ENCODE assay signal across 24 cellular contexts in the genomic region with DNA sequence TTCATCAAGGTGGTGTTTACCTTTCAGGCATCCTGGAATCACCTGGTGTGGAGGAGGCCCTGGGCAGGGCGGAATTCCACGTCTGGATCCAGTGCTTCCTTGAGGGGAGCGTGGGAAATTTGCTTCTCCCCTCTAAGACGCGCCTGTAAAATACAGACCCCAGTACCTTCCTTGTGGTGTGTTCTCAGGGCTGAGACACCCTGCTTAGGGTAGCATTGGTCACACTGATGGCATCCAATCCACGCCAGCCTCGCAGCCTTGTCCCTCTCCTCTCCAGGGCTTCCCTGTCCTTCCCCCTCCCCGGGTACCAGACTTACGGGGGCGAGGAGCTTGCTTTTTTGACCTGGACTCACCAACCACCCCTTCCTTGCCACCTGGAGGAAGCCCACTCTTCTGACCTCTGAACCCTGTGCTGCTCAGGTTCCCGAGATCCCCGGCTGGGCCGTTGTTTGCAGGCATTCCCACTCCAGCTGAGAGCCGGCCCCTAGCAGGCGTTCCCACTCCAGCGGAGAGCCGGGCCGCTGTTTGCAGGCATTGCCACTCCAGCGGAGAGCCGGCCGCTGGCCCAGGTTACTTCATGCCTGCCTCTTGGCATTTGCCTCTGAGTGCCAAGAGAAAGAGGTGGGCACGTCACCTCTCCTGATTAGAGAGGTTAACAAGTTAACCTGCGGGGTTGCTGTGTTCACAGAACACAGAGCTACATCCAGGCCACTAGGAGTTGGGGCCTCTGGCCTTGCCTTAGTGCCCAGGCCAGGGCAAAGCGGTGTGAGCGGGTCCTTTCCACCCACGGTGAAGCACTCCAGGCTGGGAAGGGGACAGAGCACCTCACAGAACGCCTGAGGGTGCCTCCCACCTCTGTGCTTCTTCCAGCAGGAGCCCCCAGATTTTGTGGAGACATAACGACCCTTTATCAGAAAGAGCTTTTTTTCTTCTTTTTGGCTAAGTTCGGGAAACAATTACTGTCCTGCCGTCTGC.
"Had no signal": no experiment of that assay in that cellular context is flagged by ENCODE, and none has a peak within 500 bp of the region (broad histone marks: within the 10 kb centered on the region; RNA-seq: fewer than 3 reads in every experiment).

No MANE protein-coding gene starts in this region.

- H3K4me3 ChIP-seq: right atrium auricular region, smooth muscle cell, suprapubic skin, tibial artery had no signal

- H3K36me3 Mint-ChIP-seq: activated naive CD4-positive, alpha-beta T cell treated with anti-CD3 and anti-CD28 coated beads, Interleukin-2, amount 50 U/mL, for 24 hours; mesothelial cell of epicardium; naive B cell; stimulated activated memory B cell treated with anti-CD40 and anti-IgM and Interleukin-4, amounts not matched to agents 10 μg/mL and 1 μg/mL and 100 μg/mL, for 72 hours had no signal

- H3K9me3 Mint-ChIP-seq: activated naive CD4-positive, alpha-beta T cell treated with anti-CD3 and anti-CD28 coated beads, Interleukin-2, amount 50 U/mL, for 24 hours; activated naive CD8-positive, alpha-beta T cell treated with anti-CD3 and anti-CD28 coated beads, Interleukin-2, amount 50 U/mL, for 24 hours; activated T-cell treated with anti-CD3 and anti-CD28 coated beads, Interleukin-2, amount 50 U/mL, for 4 hours; activated T-helper 17 cell treated with anti-CD3 and anti-CD28 coated beads, Interleukin-2, amount 50 U/mL, for 72 hours had no signal

- H3K27me3 Mint-ChIP-seq: activated T-helper 17 cell treated with anti-CD3 and anti-CD28 coated beads, Interleukin-2, amount 50 U/mL, for 72 hours had no signal

- H3K4me1 Mint-ChIP-seq: activated naive CD4-positive, alpha-beta T cell treated with anti-CD3 and anti-CD28 coated beads, Interleukin-2, amount 50 U/mL, for 24 hours; activated naive CD8-positive, alpha-beta T cell treated with anti-CD3 and anti-CD28 coated beads, Interleukin-2, amount 50 U/mL, for 24 hours; activated T-helper 17 cell treated with anti-CD3 and anti-CD28 coated beads, Interleukin-2, amount 50 U/mL, for 72 hours; mesothelial cell of epicardium; stimulated activated memory B cell treated with anti-CD40 and anti-IgM and Interleukin-4, amounts not matched to agents 10 μg/mL and 1 μg/mL and 100 μg/mL, for 72 hours had no signal

- H3K4me3 Mint-ChIP-seq: activated naive CD4-positive, alpha-beta T cell treated with anti-CD3 and anti-CD28 coated beads, Interleukin-2, amount 50 U/mL, for 24 hours; activated naive CD8-positive, alpha-beta T cell treated with anti-CD3 and anti-CD28 coated beads, Interleukin-2, amount 50 U/mL, for 24 hours; activated T-cell treated with anti-CD3 and anti-CD28 coated beads, Interleukin-2, amount 50 U/mL, for 4 hours; activated T-helper 17 cell treated with anti-CD3 and anti-CD28 coated beads, Interleukin-2, amount 50 U/mL, for 72 hours; effector memory CD8-positive, alpha-beta T cell; mesothelial cell of epicardium; nephron progenitor cell; stimulated activated memory B cell treated with anti-CD40 and anti-IgM and Interleukin-4, amounts not matched to agents 10 μg/mL and 1 μg/mL and 100 μg/mL, for 72 hours had no signal

- H3K36me3 ChIP-seq: right atrium auricular region, suprapubic skin, tibial artery had no signal

- H3K27ac ChIP-seq: parathyroid adenoma, right atrium auricular region, suprapubic skin, tibial artery, VCaP had no signal

- ATAC-seq: activated naive CD8-positive, alpha-beta T cell treated with anti-CD3 and anti-CD28 coated beads, Interleukin-2, amount 50 U/mL, for 24 hours; activated T-cell treated with anti-CD3 and anti-CD28 coated beads, Interleukin-2, amount 50 U/mL, for 4 hours; activated T-helper 17 cell treated with anti-CD3 and anti-CD28 coated beads, Interleukin-2, amount 50 U/mL, for 72 hours; effector memory CD8-positive, alpha-beta T cell; left colon; stimulated activated memory B cell treated with anti-CD40 and anti-IgM and Interleukin-4, amounts not matched to agents 10 μg/mL and 1 μg/mL and 100 μg/mL, for 72 hours had no signal

- H3K4me1 ChIP-seq: parathyroid adenoma, right atrium auricular region, suprapubic skin, tibial artery had no signal

- H3K9me3 ChIP-seq: right atrium auricular region, suprapubic skin, tibial artery had no signal

- DNase-seq: activated CD4-positive, alpha-beta T cell treated with anti-CD3 and anti-CD28 coated beads for 4 hours; activated CD4-positive, alpha-beta T cell treated with anti-CD3 and anti-CD28 coated beads, Interleukin-2, amount 50 U/mL, for 4 hours; activated naive CD8-positive, alpha-beta T cell treated with anti-CD3 and anti-CD28 coated beads, Interleukin-2, amount 50 U/mL, for 24 hours; activated T-cell treated with anti-CD3 and anti-CD28 coated beads, Interleukin-2, amount 50 U/mL, for 4 hours; effector memory CD8-positive, alpha-beta T cell; foreskin fibroblast; hippocampal formation; left colon; naive B cell; nephron progenitor cell; nucleus accumbens; stimulated activated CD4-positive, alpha-beta T cell treated with anti-CD3 and anti-CD28 coated beads, Interleukin-1b, Interleukin-23, amount 100 ng/mL, for 48 hours; stimulated activated CD4-positive, alpha-beta T cell treated with anti-CD3 and anti-CD28 coated beads, Interleukin-4, amount 100 ng/mL, for 4 hours; stimulated activated CD8-positive, alpha-beta memory T cell treated with anti-CD3 and anti-CD28 coated beads, Interleukin-4, amount 100 ng/mL, for 48 hours; tibial artery had no signal

- H3K27ac Mint-ChIP-seq: activated naive CD4-positive, alpha-beta T cell treated with anti-CD3 and anti-CD28 coated beads, Interleukin-2, amount 50 U/mL, for 24 hours; activated naive CD8-positive, alpha-beta T cell treated with anti-CD3 and anti-CD28 coated beads, Interleukin-2, amount 50 U/mL, for 24 hours; activated T-helper 17 cell treated with anti-CD3 and anti-CD28 coated beads, Interleukin-2, amount 50 U/mL, for 72 hours; effector memory CD8-positive, alpha-beta T cell; mesothelial cell of epicardium; naive B cell; stimulated activated memory B cell treated with anti-CD40 and anti-IgM and Interleukin-4, amounts not matched to agents 10 μg/mL and 1 μg/mL and 100 μg/mL, for 72 hours had no signal

- H3K27me3 ChIP-seq: right atrium auricular region had no signal
